8 cellular contexts compared by ENCODE assay signal in the genomic region with DNA sequence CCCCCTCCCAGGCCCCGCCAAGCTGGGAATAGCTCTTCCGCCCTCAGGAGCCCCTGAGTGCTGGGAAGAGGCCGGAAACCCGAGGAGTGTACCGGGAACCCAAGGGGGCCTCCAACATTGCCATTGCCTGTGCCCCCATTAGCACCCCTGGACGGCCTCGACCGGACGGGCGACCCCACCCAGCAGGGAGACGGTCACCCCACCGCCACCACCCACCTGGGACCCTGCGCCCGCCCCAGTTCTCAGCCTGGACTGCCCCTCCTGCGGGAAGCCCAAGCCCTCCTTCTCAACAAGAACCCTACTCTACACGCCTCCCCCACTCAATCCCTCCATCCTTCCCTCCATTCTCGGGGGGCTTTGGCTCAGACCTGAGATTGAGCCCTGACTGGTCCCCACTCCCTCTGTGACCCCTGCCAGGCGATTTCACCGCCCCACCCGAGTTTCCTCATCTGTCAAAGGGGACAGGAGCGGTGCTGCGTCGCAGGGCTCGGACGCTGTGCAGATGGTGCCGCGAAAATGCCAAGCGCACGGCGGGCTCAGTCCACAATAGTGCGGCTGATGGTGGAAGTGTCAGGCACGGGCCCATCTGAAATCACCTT. TPM values are rescaled to one million over a fixed set of nuclear protein-coding genes. Genes with fewer than 3 reads are reported as not detected.
DNase-seq lines count a peak whose midpoint lies in the region; ATAC-seq and TF ChIP-seq lines count a peak whose summit lies in the region.

No MANE protein-coding gene starts in this region.

- H3K36me3 ChIP-seq in lower lobe of right lung = peaks cover 7% of the 10 kb centered on the region

- H3K4me3 ChIP-seq in astrocyte of the cerebellum (ENCODE audit: low read depth, low read length) (peak overlapping the region; percentile 71), lower lobe of right lung (peak overlapping the region; percentile 67)

- peaks cover 4 to 5% of the 10 kb centered on the region in 2 donors for H3K36me3 Mint-ChIP-seq in activated T-cell treated with anti-CD3 and anti-CD28 coated beads, Interleukin-2, amount 50 U/mL, for 72 hours (ENCODE audit: insufficient read depth in 2 of 2)
- peaks cover 4% of the 10 kb centered on the region for H3K36me3 Mint-ChIP-seq in type B pancreatic cell

- no peak for DNase-seq in activated T-cell treated with anti-CD3 and anti-CD28 coated beads, Interleukin-2, amount 50 U/mL, for 72 hours
- DNase-seq in activated T-cell treated with anti-CD3 and anti-CD28 coated beads, Interleukin-2, amount 50 U/mL, for 48 hours = no peak
- no peak for DNase-seq in astrocyte of the cerebellum (ENCODE audit: low read depth)
- DNase-seq in lower lobe of right lung = no peak
- DNase-seq in type B pancreatic cell (ENCODE audit: extremely low spot score, unreplicated experiment) = no peak
- DNase-seq in T-helper 9 cell = no peak
- DNase-seq in SKM-1 (lab: John Stamatoyannopoulos, UW; ENCODE audit: unreplicated experiment) = no peak

- no peaks in the 10 kb centered on the region for H3K9me3 ChIP-seq in lower lobe of right lung

- no peaks in the 10 kb centered on the region for H3K27me3 ChIP-seq in lower lobe of right lung (ENCODE audit: low read depth)

- H3K4me3 Mint-ChIP-seq in activated T-cell treated with anti-CD3 and anti-CD28 coated beads, Interleukin-2, amount 50 U/mL, for 72 hours = peak overlapping the region; percentile 87
- H3K4me3 Mint-ChIP-seq in type B pancreatic cell = peak overlapping the region; percentile 95

- no peaks in the 10 kb centered on the region for H3K9me3 Mint-ChIP-seq in activated T-cell treated with anti-CD3 and anti-CD28 coated beads, Interleukin-2, amount 50 U/mL, for 72 hours
- H3K9me3 Mint-ChIP-seq in type B pancreatic cell = no peaks in the 10 kb centered on the region

- H3K4me1 Mint-ChIP-seq in activated T-cell treated with anti-CD3 and anti-CD28 coated beads, Interleukin-2, amount 50 U/mL, for 72 hours (ENCODE audit: low read depth) = peaks cover 55% of the 10 kb centered on the region
- H3K4me1 Mint-ChIP-seq in type B pancreatic cell (ENCODE audit: unreplicated experiment) = peaks cover 44% of the 10 kb centered on the region

- no peaks in the 10 kb centered on the region for H3K27me3 Mint-ChIP-seq in activated T-cell treated with anti-CD3 and anti-CD28 coated beads, Interleukin-2, amount 50 U/mL, for 72 hours (ENCODE audit: low read depth)
- no peaks in the 10 kb centered on the region for H3K27me3 Mint-ChIP-seq in type B pancreatic cell

- H3K27ac Mint-ChIP-seq in activated T-cell treated with anti-CD3 and anti-CD28 coated beads, Interleukin-2, amount 50 U/mL, for 72 hours = peak overlapping the region; percentile 75
- peak overlapping the region; percentile 97 for H3K27ac Mint-ChIP-seq in type B pancreatic cell

- intact Hi-C loops in lower lobe of right lung (cut with DNase I) = no loop called here

- no peak for TF ChIP-seq CTCF in astrocyte of the cerebellum (IDR thresholded peaks at IDR 0.05; ENCODE audit: low read depth, low read length, missing control alignments)
- TF ChIP-seq CTCF in lower lobe of right lung (IDR thresholded peaks at IDR 0.05) = no peak
- no peak for TF ChIP-seq CTCF in type B pancreatic cell (conservative IDR thresholded peaks at IDR 0.05)

- in situ Hi-C loops in astrocyte of the cerebellum (cut with HindIII; ENCODE audit: low sequenced_read_pairs) = no loop called here

- H3K27ac ChIP-seq in lower lobe of right lung = peak overlapping the region; percentile 87

- ATAC-seq in activated T-cell treated with anti-CD3 and anti-CD28 coated beads, Interleukin-2, amount 50 U/mL, for 72 hours (replicated peaks in 1 of 2) = no peak
- ATAC-seq in lower lobe of right lung (no peak), HG03378 (IDR thresholded peaks at IDR 0.05; ENCODE audit: unreplicated experiment) (no peak)

- peaks cover 72% of the 10 kb centered on the region for H3K4me1 ChIP-seq in lower lobe of right lung

RNA-seq across cellular contexts. Expression of gene CARHSP1, which starts 1.8 kb away (rescaled TPM):
- total RNA-seq in activated T-cell treated with anti-CD3 and anti-CD28 coated beads, Interleukin-2, amount 50 U/mL, for 72 hours = 10 to 100 TPM; 71.4 to 73.1 TPM
- total RNA-seq in lower lobe of right lung (89.0 TPM), type B pancreatic cell (ENCODE audit: low replicate concordance) (84.6 and 88.0 TPM in 2 replicates)

RNA-seq across cellular contexts. Expression of gene LITAFD, which starts 15.2 kb away (rescaled TPM):
- total RNA-seq in activated T-cell treated with anti-CD3 and anti-CD28 coated beads, Interleukin-2, amount 50 U/mL, for 72 hours = not detected
- total RNA-seq in lower lobe of right lung (not detected), type B pancreatic cell (ENCODE audit: low replicate concordance) (not detected in 2 replicates)
